ENCODE assay signal across 14 cellular contexts in the genomic region with DNA sequence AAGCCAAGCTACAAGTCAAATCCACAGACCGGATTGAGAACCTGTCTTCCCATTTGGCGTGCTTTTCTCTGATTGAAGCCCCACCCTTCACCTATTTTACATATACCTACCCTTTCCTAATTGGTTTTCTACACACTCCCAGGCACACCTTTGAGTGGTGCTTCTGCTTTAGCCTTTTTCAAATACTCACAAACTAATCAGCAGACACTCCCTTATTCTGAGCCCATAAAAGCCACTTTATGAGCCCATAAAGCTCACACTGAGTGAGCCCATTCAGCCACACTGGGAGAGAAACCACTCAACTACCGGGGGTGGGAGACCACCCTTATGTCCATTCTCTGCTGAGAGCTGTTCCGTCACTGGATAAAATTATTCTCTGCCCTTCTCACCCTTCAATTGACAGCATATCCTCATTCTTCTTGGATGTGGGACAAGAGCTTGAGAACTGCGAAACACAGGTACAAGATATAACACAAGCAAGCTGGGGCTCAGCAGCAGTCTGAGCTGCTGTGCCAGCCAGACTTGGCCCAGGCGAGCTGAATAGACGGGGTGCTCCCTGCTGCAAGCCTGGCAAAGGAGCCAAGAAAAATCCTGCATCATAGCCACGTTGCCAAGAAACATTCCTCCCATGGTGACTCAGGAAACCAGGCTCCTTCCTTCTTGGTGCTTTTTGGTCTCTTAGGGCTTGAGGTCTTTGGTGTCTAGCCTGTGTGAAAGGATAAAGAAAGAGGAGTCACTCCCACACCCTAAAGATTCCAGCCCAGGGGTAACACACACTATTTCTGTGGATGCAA.
A peak's percentile ranks its signal among the peaks of the same experiment; 100 is the strongest.
DNase-seq lines count a peak whose midpoint lies in the region; ATAC-seq, FAIRE-seq and TF ChIP-seq lines count a peak whose summit lies in the region.
"Had no signal": no experiment of that assay in that cellular context is flagged by ENCODE, and none has a peak within 500 bp of the region (broad histone marks: within the 10 kb centered on the region; RNA-seq: fewer than 3 reads in every experiment).

No MANE protein-coding gene starts in this region.

- H3K18ac ChIP-seq in mesendoderm (ENCODE audit: low read length) = peak overlapping the region; percentile 28

- H3K4me1 Mint-ChIP-seq in effector memory CD8-positive, alpha-beta T cell (ENCODE audit: low read depth in 2 of 2) = peaks cover 3 to 4% of the 10 kb centered on the region in 2 donors

- DNase-seq in A172 (ENCODE audit: low spot score) (peak; percentile 6), RPMI7951 (ENCODE audit: low read depth) (peak; percentile 37), endothelial cell of umbilical vein (ENCODE audit: low read depth, low spot score) (peak; percentile 93), mesendoderm (no peak), lower leg skin (ENCODE audit: low spot score in 2 of 2) (no peak)
- DNase-seq in effector memory CD8-positive, alpha-beta T cell = no peak
- DNase-seq: activated CD4-positive, alpha-beta memory T cell treated with anti-CD3 and anti-CD28 coated beads for 36 hours; Caco-2; retina; SIG-M5; stimulated activated CD4-positive, alpha-beta T cell treated with anti-CD3 and anti-CD28 coated beads, Interleukin-2, amount 100 ng/mL, for 48 hours had no signal

- no peak for TF ChIP-seq POLR2A in endothelial cell of umbilical vein (IDR thresholded peaks at IDR 0.05; ENCODE audit: low read depth, low read length)
- TF ChIP-seq POLR2A in lower leg skin (IDR thresholded peaks at IDR 0.05) = no peak

- H3K27ac ChIP-seq in endothelial cell of umbilical vein (ENCODE audit: insufficient read depth, low read depth, low read length) = peak overlapping the region; percentile 100
- H3K27ac ChIP-seq in mesendoderm (ENCODE audit: low read depth, low read length) = no peak overlapping the region
- H3K27ac ChIP-seq: A549 had no signal

- no peak overlapping the region for H4K5ac ChIP-seq in mesendoderm (ENCODE audit: low read length)

- no peaks in the 10 kb centered on the region for H3K79me1 ChIP-seq in mesendoderm (ENCODE audit: low read length)

- intact Hi-C loops in endothelial cell of umbilical vein (cut with micrococcal nuclease) (loop anchor here (5.0 to 10.0 kb wide), 3 partner anchors 614 to 1324 kb away; no protein-coding TSS in a partner anchor), lower leg skin (cut with DNase I; ENCODE audit: low total_unique reads) (no loop called here)

- peak overlapping the region; percentile 73 for H3K9ac ChIP-seq in endothelial cell of umbilical vein (replicated peaks; ENCODE audit: extremely low read depth, insufficient read depth, low read length)
- H3K9ac ChIP-seq in mesendoderm (ENCODE audit: low read length) = no peak overlapping the region

- H3K27me3 Mint-ChIP-seq in effector memory CD8-positive, alpha-beta T cell = peaks cover 31 to 49% of the 10 kb centered on the region in 2 donors

- no peak overlapping the region for H2BK120ac ChIP-seq in mesendoderm (ENCODE audit: low read depth, low read length)

- H3K4me1 ChIP-seq in endothelial cell of umbilical vein (ENCODE audit: control insufficient read depth, extremely low read depth, insufficient read depth, low read length) (peaks cover 62% of the 10 kb centered on the region), mesendoderm (ENCODE audit: control insufficient read depth, low read depth, low read length) (peaks cover 7% of the 10 kb centered on the region)
- H3K4me1 ChIP-seq: A549 had no signal

- H3K4me3 ChIP-seq in endothelial cell of umbilical vein (replicated peaks in 1 of 3; ENCODE audit: insufficient read depth in 1 of 3, low read depth in 1 of 3, low read length in 3 of 3) (no peak overlapping the region), mesendoderm (ENCODE audit: low read length) (no peak overlapping the region), lower leg skin (ENCODE audit: low read depth, poor library complexity, severe bottlenecking) (no peak overlapping the region)
- H3K4me3 ChIP-seq: A549 had no signal

- H4K20me1 ChIP-seq in endothelial cell of umbilical vein (replicated peaks; ENCODE audit: control insufficient read depth, extremely low read depth, insufficient read depth, low read length) = no peaks in the 10 kb centered on the region

- H3K9me1 ChIP-seq in endothelial cell of umbilical vein (replicated peaks; ENCODE audit: control insufficient read depth, extremely low read depth, insufficient read depth, low read length) = no peaks in the 10 kb centered on the region

- no peak overlapping the region for H3K27ac Mint-ChIP-seq in effector memory CD8-positive, alpha-beta T cell
- H3K27ac Mint-ChIP-seq: activated CD4-positive, alpha-beta memory T cell treated with anti-CD3 and anti-CD28 coated beads for 36 hours had no signal

- H3K9me3 Mint-ChIP-seq in effector memory CD8-positive, alpha-beta T cell = peaks cover 0 to 6% of the 10 kb centered on the region in 2 donors

- no peaks in the 10 kb centered on the region for H3K9me3 ChIP-seq in endothelial cell of umbilical vein (replicated peaks; ENCODE audit: control insufficient read depth, insufficient read depth, low read length)

- H3K4me3 Mint-ChIP-seq in effector memory CD8-positive, alpha-beta T cell = no peak overlapping the region
- H3K4me3 Mint-ChIP-seq: activated CD4-positive, alpha-beta memory T cell treated with anti-CD3 and anti-CD28 coated beads for 36 hours had no signal

- H2AFZ ChIP-seq in endothelial cell of umbilical vein (ENCODE audit: low read depth, low read length) = peak overlapping the region; percentile 36

- no peaks in the 10 kb centered on the region for H3K36me3 Mint-ChIP-seq in effector memory CD8-positive, alpha-beta T cell (ENCODE audit: insufficient read depth)
- H3K36me3 Mint-ChIP-seq: activated CD4-positive, alpha-beta memory T cell treated with anti-CD3 and anti-CD28 coated beads for 36 hours had no signal

- no peaks in the 10 kb centered on the region for H3K36me3 ChIP-seq in endothelial cell of umbilical vein (ENCODE audit: control insufficient read depth in 2 of 2, extremely low read depth in 1 of 2, insufficient read depth in 2 of 2, low read length in 2 of 2)
- H3K36me3 ChIP-seq in mesendoderm (ENCODE audit: control insufficient read depth, insufficient read depth, low read length) = no peaks in the 10 kb centered on the region

- CTCF ChIA-PET in endothelial cell of umbilical vein (lab: Charles Lee) = interaction anchor here (1.2 to 5.7 kb wide), 4 partner anchors 8 to 170 kb away, joined by 3 to 92 read pairs (median 4); no protein-coding TSS in a partner anchor

- no peak overlapping the region for H3K56ac ChIP-seq in mesendoderm (ENCODE audit: low read length)

- TF ChIP-seq CTCF in endothelial cell of umbilical vein (IDR thresholded peaks at IDR 0.05; ENCODE audit: extremely low read depth in 1 of 2, insufficient read depth in 1 of 2, low read depth in 1 of 2, low read length in 2 of 2) (no peak), lower leg skin (IDR thresholded peaks at IDR 0.05) (no peak)

- H3K27me3 ChIP-seq in endothelial cell of umbilical vein (ENCODE audit: control insufficient read depth in 2 of 2, insufficient read depth in 2 of 2, low read length in 2 of 2) (no peaks in the 10 kb centered on the region), mesendoderm (ENCODE audit: insufficient read depth, low read length, poor library complexity) (no peaks in the 10 kb centered on the region)

- no CpG with 5 or more reads among the region's 8 CpGs for WGBS in mesendoderm (ENCODE audit: extremely low coverage, insufficient coverage, low lambda C conversion rate)
- 58 to 59% methylated on average over 8 of the region's 8 CpGs for WGBS in lower leg skin, 2 donors

- H2AK5ac ChIP-seq in mesendoderm (ENCODE audit: low read length) = no peak overlapping the region

- peak; percentile 78 for FAIRE-seq in endothelial cell of umbilical vein (lab: Jason Lieb, UNC)
- FAIRE-seq: A549 had no signal

- H3K4ac ChIP-seq in mesendoderm (ENCODE audit: low read depth, low read length) = no peak overlapping the region

- H3K79me2 ChIP-seq in endothelial cell of umbilical vein (ENCODE audit: control insufficient read depth, insufficient read depth, low read length) (no peaks in the 10 kb centered on the region), mesendoderm (ENCODE audit: control insufficient read depth, insufficient read depth, low read length) (no peaks in the 10 kb centered on the region)

- BruUV-seq in endothelial cell of umbilical vein (replicated peaks; lab: Mats Ljungman, UMichigan) = no TSS peak

- no peak overlapping the region for H4K8ac ChIP-seq in mesendoderm (ENCODE audit: low read depth, low read length)

- ATAC-seq in HG02981 (IDR thresholded peaks at IDR 0.05; ENCODE audit: unreplicated experiment) (no peak), HG03460 (IDR thresholded peaks at IDR 0.05; ENCODE audit: unreplicated experiment) (no peak)
- no peak for ATAC-seq in effector memory CD8-positive, alpha-beta T cell (replicated peaks)
- ATAC-seq: A549 had no signal

- H3K4me2 ChIP-seq in endothelial cell of umbilical vein (ENCODE audit: insufficient read depth, low read length) (peak overlapping the region; percentile 34), mesendoderm (ENCODE audit: low read length) (no peak overlapping the region)
- H3K4me2 ChIP-seq: A549 had no signal

- POLR2A ChIA-PET in endothelial cell of umbilical vein (lab: Charles Lee) = no interaction called here

- dilution Hi-C loops in endothelial cell of umbilical vein (cut with MboI; ENCODE audit: extremely low pct_ligation_motif_present, low sequenced_read_pairs) = no loop called here

- no peak overlapping the region for H2BK5ac ChIP-seq in mesendoderm (ENCODE audit: low read length)

- H2BK15ac ChIP-seq in mesendoderm (replicated peaks; ENCODE audit: low read depth) = no peak overlapping the region

- H3K23ac ChIP-seq in mesendoderm (ENCODE audit: low read length) = no peak overlapping the region

TF ChIP-seq in endothelial cell of umbilical vein, 7 proteins besides CTCF, POLR2A, EP300 and RAD21:
- TF ChIP-seq JUN (IDR thresholded peaks at IDR 0.05; ENCODE audit: borderline replicate concordance, insufficient read depth, insufficient read length, low read depth) (peak; percentile 31), FOS (IDR thresholded peaks at IDR 0.05; ENCODE audit: borderline replicate concordance, insufficient read depth, low read length) (peak; percentile 61), EZH2 (IDR thresholded peaks at IDR 0.05; ENCODE audit: borderline replicate concordance, low read depth, low read length, severe bottlenecking) (no peak), GATA2 (IDR thresholded peaks at IDR 0.05; ENCODE audit: insufficient read depth, insufficient read length, low read depth, low read length) (peak; percentile 56), POLR2AphosphoS5 (IDR thresholded peaks at IDR 0.05; ENCODE audit: insufficient read depth, low read depth, low read length) (peak; percentile 85), MYC (IDR thresholded peaks at IDR 0.05; ENCODE audit: low read depth, low read length) (no peak)
TF ChIP-seq in endothelial cell of umbilical vein: peak in this region for 4.

Comparison
In these comparisons a context has a peak if more than half of its experiments do, and no peak if none do; other contexts are left out.
1. DNase-seq: peak in A172 (single experiment), RPMI7951 (single experiment) and endothelial cell of umbilical vein (single experiment); none in mesendoderm (single experiment), effector memory CD8-positive, alpha-beta T cell (0 of 3) and lower leg skin (0 of 2).